Comparison of ENCODE assay signal across 1 cellular context in genomic region chr5:14851067-14851422, GRCh38.
TF ChIP-seq lines count a peak whose summit lies in the region.

No MANE protein-coding gene starts in this region.

TF ChIP-seq in HepG2, 621 proteins besides CTCF, POLR2A, EP300 and RAD21:
- TF ChIP-seq ZNF292 (CRISPR knock-in tag; IDR thresholded peaks at IDR 0.05; ENCODE audit: borderline replicate concordance, low read depth) (peak; percentile 39; the same call in 1 of the 2 replicates), ZSCAN22 (CRISPR knock-in tag; IDR thresholded peaks at IDR 0.05) (no peak), ZNF142 (CRISPR knock-in tag; IDR thresholded peaks at IDR 0.05) (no peak), ZNF264 (CRISPR knock-in tag; IDR thresholded peaks at IDR 0.05) (peak; percentile 62; the same call in 1 of the 2 replicates), UBTF (CRISPR knock-in tag; IDR thresholded peaks at IDR 0.05) (peak; percentile 26; the same call in 1 of the 2 replicates), HNF4A (CRISPR knock-in tag; IDR thresholded peaks at IDR 0.05) (peak; percentile 34; the same call in 1 of the 2 replicates), SP5 (CRISPR knock-in tag; IDR thresholded peaks at IDR 0.05; ENCODE audit: borderline replicate concordance, low read depth) (0 out of 2 replicates have a peak, but pooled peaks have one; percentile 27), ONECUT2 (CRISPR knock-in tag; IDR thresholded peaks at IDR 0.05) (no peak)
